Comparison of ENCODE assay signal across 21 cellular contexts in genomic region chr7:23746629-23747028, GRCh38. TPM values are rescaled to one million over a fixed set of nuclear protein-coding genes. Genes with fewer than 3 reads are reported as not detected.
DNase-seq lines count a peak whose midpoint lies in the region; FAIRE-seq and TF ChIP-seq lines count a peak whose summit lies in the region.
"Had no signal": no experiment of that assay in that cellular context is flagged by ENCODE, and none has a peak within 500 bp of the region (broad histone marks: within the 10 kb centered on the region; RNA-seq: fewer than 3 reads in every experiment).

No MANE protein-coding gene starts in this region.

- no peaks in the 10 kb centered on the region for H4K20me1 ChIP-seq in SK-N-SH (ENCODE audit: insufficient read depth)
- H4K20me1 ChIP-seq: BLaER1 treated with 17β-estradiol and CSF1 and Interleukin-3, amounts not matched to agents 10 nM and 100 nM had no signal

- H3K4me2 ChIP-seq in SK-N-SH = no peak overlapping the region
- H3K4me2 ChIP-seq: BLaER1 treated with 17β-estradiol and CSF1 and Interleukin-3, amounts not matched to agents 10 nM and 100 nM had no signal

- no peak for TF ChIP-seq EP300 in SK-N-SH (IDR thresholded peaks at IDR 0.05; ENCODE audit: borderline replicate concordance in 1 of 2, low read depth in 1 of 2, low read length in 1 of 2)

- CTCF ChIA-PET in SK-N-SH (lab: Yijun Ruan, JAX) = no interaction called here

- H3K4me3 ChIP-seq in kidney (ENCODE audit: low read length in 2 of 2) (no peak overlapping the region), SK-N-SH (ENCODE audit: low read depth in 2 of 2, low read length in 1 of 2) (no peak overlapping the region)
- H3K4me3 ChIP-seq: BLaER1 treated with 17β-estradiol and CSF1 and Interleukin-3, amounts not matched to agents 10 nM and 100 nM; GM23248 had no signal

- H3K9me3 ChIP-seq in kidney (ENCODE audit: control insufficient read depth in 1 of 2, low read length in 2 of 2) (peaks cover 0 to 22% of the 10 kb centered on the region in 2 donors), SK-N-SH (peaks cover 7% of the 10 kb centered on the region; the same call in 1 of the 2 replicates)
- H3K9me3 ChIP-seq: BE2C had no signal

- FAIRE-seq in RCC 7860 (lab: Jason Lieb, UNC) = peak; percentile 65
- peak; percentile 14 for FAIRE-seq in colon (lab: Jason Lieb, UNC)
- FAIRE-seq in kidney (lab: Jason Lieb, UNC) = peak; percentile 82
- FAIRE-seq: D721Med, GM12891, H1 had no signal

- 10% methylated on average over 1 of the region's 1 CpG for WGBS in SK-N-SH (ENCODE audit: low lambda C conversion rate)

- no peak overlapping the region for H2AFZ ChIP-seq in SK-N-SH (ENCODE audit: low read depth)
- H2AFZ ChIP-seq: GM23248 had no signal

- DNase-seq in RCC 7860 (ENCODE audit: low spot score) = no peak
- no peak for DNase-seq in kidney
- DNase-seq in T1000 (lab: John Stamatoyannopoulos, UW) = no peak
- no peak for DNase-seq in AG08395 (ENCODE audit: low spot score)
- DNase-seq in SK-N-SH = no peak
- DNase-seq: AML-193; BE2C; CD4-positive, alpha-beta T cell; CD8-positive, alpha-beta memory T cell; DMS 273 treated with DMSO at 0.1 percent for 48 hours; DMS79; EL; GF-D8; GM23248; H9 had no signal

- no peaks in the 10 kb centered on the region for H3F3A ChIP-seq in SK-N-SH (replicated peaks; ENCODE audit: insufficient read depth)

- H3K36me3 ChIP-seq in kidney (ENCODE audit: control insufficient read depth in 1 of 2, insufficient read depth in 2 of 2, low read length in 2 of 2) = no peaks in the 10 kb centered on the region
- H3K36me3 ChIP-seq in SK-N-SH (replicated peaks in 1 of 2; ENCODE audit: control insufficient read depth in 1 of 2, insufficient read depth in 2 of 2, low read length in 1 of 2) = no peaks in the 10 kb centered on the region
- H3K36me3 ChIP-seq: BE2C had no signal

- H3K27me3 ChIP-seq in SK-N-SH (ENCODE audit: insufficient read depth) = no peaks in the 10 kb centered on the region
- H3K27me3 ChIP-seq: BE2C; BLaER1 treated with 17β-estradiol and CSF1 and Interleukin-3, amounts not matched to agents 10 nM and 100 nM had no signal

- H3K9ac ChIP-seq in kidney (ENCODE audit: low read length in 2 of 2) (no peak overlapping the region), SK-N-SH (no peak overlapping the region)
- H3K9ac ChIP-seq: BLaER1 treated with 17β-estradiol and CSF1 and Interleukin-3, amounts not matched to agents 10 nM and 100 nM; GM23248 had no signal

- H3K27ac ChIP-seq in kidney (ENCODE audit: low read depth in 2 of 2, low read length in 2 of 2) (no peak overlapping the region), SK-N-SH (ENCODE audit: low read depth in 2 of 2, low read length in 1 of 2) (no peak overlapping the region)
- H3K27ac ChIP-seq: BLaER1 treated with 17β-estradiol and CSF1 and Interleukin-3, amounts not matched to agents 10 nM and 100 nM; GM23248 had no signal

- TF ChIP-seq RAD21 in SK-N-SH (IDR thresholded peaks at IDR 0.05; ENCODE audit: low read length) = no peak

- H3K9me2 ChIP-seq in SK-N-SH = no peaks in the 10 kb centered on the region; the same call in 1 of the 2 replicates

- TF ChIP-seq CTCF in kidney (IDR thresholded peaks at IDR 0.05; ENCODE audit: borderline replicate concordance, extremely low read depth, insufficient read depth) (no peak), SK-N-SH (IDR thresholded peaks at IDR 0.05) (no peak)

- intact Hi-C loops in kidney (cut with DNase I) = no loop called here

- POLR2A ChIA-PET in SK-N-SH (lab: Yijun Ruan, JAX) = no interaction called here

- no peaks in the 10 kb centered on the region for H3K79me2 ChIP-seq in SK-N-SH (ENCODE audit: insufficient read depth)

- H3K4me1 ChIP-seq in kidney (ENCODE audit: control insufficient read depth in 1 of 2, insufficient read depth in 1 of 2, low read depth in 1 of 2, low read length in 2 of 2) (no peaks in the 10 kb centered on the region), SK-N-SH (ENCODE audit: control insufficient read depth in 1 of 2, insufficient read depth in 2 of 2, low read depth in 1 of 2, low read length in 1 of 2) (no peaks in the 10 kb centered on the region)
- H3K4me1 ChIP-seq: BE2C had no signal

TF ChIP-seq in SK-N-SH, 30 proteins besides CTCF, POLR2A, EP300 and RAD21:
- TF ChIP-seq, protein P1, sequence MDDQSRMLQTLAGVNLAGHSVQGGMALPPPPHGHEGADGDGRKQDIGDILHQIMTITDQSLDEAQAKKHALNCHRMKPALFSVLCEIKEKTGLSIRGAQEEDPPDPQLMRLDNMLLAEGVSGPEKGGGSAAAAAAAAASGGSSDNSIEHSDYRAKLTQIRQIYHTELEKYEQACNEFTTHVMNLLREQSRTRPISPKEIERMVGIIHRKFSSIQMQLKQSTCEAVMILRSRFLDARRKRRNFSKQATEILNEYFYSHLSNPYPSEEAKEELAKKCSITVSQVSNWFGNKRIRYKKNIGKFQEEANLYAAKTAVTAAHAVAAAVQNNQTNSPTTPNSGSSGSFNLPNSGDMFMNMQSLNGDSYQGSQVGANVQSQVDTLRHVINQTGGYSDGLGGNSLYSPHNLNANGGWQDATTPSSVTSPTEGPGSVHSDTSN (IDR thresholded peaks at IDR 0.05) = no peak
- TF ChIP-seq RXRA (IDR thresholded peaks at IDR 0.05; ENCODE audit: borderline replicate concordance, low read depth) (no peak), ELF1 (IDR thresholded peaks at IDR 0.05) (no peak), GATA2 (CRISPR knock-in tag; IDR thresholded peaks at IDR 0.05) (no peak), FOXM1 (IDR thresholded peaks at IDR 0.05; ENCODE audit: low read depth) (no peak), NFIC (IDR thresholded peaks at IDR 0.05; ENCODE audit: borderline replicate concordance) (no peak), SIN3A (IDR thresholded peaks at IDR 0.05; ENCODE audit: borderline replicate concordance, low read depth, low read length) (no peak), IRF3 (IDR thresholded peaks at IDR 0.05; ENCODE audit: low read depth, low read length) (no peak), MEF2A (IDR thresholded peaks at IDR 0.05; ENCODE audit: borderline replicate concordance, low read depth) (no peak)
- TF ChIP-seq, protein P2, sequence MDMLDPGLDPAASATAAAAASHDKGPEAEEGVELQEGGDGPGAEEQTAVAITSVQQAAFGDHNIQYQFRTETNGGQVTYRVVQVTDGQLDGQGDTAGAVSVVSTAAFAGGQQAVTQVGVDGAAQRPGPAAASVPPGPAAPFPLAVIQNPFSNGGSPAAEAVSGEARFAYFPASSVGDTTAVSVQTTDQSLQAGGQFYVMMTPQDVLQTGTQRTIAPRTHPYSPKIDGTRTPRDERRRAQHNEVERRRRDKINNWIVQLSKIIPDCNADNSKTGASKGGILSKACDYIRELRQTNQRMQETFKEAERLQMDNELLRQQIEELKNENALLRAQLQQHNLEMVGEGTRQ (IDR thresholded peaks at IDR 0.05; ENCODE audit: borderline replicate concordance, low read depth, low read length) = no peak
TF ChIP-seq in SK-N-SH: peak in this region for 0.

RNA-seq across cellular contexts. Expression of gene STK31, which starts 36.6 kb away (rescaled TPM):
- 0.44 TPM for total RNA-seq in kidney
- 0.15 TPM for polyA plus RNA-seq in kidney (ENCODE audit: insufficient read depth, low read depth, low replicate concordance)
- 0.02 and 0.05 TPM in 2 replicates for polyA plus RNA-seq in SK-N-SH (2012; rRNA removed)
- under 0.01 TPM in 1 of 2 replicates, not detected in the other for polyA plus RNA-seq in SK-N-SH (2012; cell fraction: cytosol; rRNA removed)
- 0.05 and 0.17 TPM in 2 replicates for polyA plus RNA-seq in SK-N-SH (2012; cell fraction: nucleus; rRNA removed)
- total RNA-seq: GM23248 had no signal
- polyA plus RNA-seq: CD14-positive monocyte, GM23248 had no signal
